In genomic region chr12:124856132-124856841, GRCh38 we compare ENCODE assay signal across 1 cellular context.
TF ChIP-seq lines count a peak whose summit lies in the region.

No MANE protein-coding gene starts in this region.

TF ChIP-seq in GM23338, 12 proteins besides CTCF, POLR2A, EP300 and RAD21 (continued from another document):
- TF ChIP-seq REST (IDR thresholded peaks at IDR 0.05; ENCODE audit: unreplicated experiment), result no peak
- TF ChIP-seq ZNF331 (CRISPR knock-in tag; IDR thresholded peaks at IDR 0.05; ENCODE audit: low read depth), result no peak
- TF ChIP-seq ZNF114 (CRISPR knock-in tag; IDR thresholded peaks at IDR 0.05), result no peak
- TF ChIP-seq ETS1 (IDR thresholded peaks at IDR 0.05), result no peak
- no peak for TF ChIP-seq STAT1 (IDR thresholded peaks at IDR 0.05; ENCODE audit: unreplicated experiment)
- no peak for TF ChIP-seq CREB1 (CRISPR knock-in tag; IDR thresholded peaks at IDR 0.05; ENCODE audit: low read depth)
- TF ChIP-seq EZH2 (IDR thresholded peaks at IDR 0.05; ENCODE audit: low read depth, unreplicated experiment), result no peak
- TF ChIP-seq JUNB (IDR thresholded peaks at IDR 0.05; ENCODE audit: unreplicated experiment), result no peak
- TF ChIP-seq EZH2phosphoT487 (IDR thresholded peaks at IDR 0.05; ENCODE audit: unreplicated experiment), result no peak
- TF ChIP-seq POLR2AphosphoS5 (IDR thresholded peaks at IDR 0.05; ENCODE audit: low read depth), result no peak
